16 cellular contexts compared by ENCODE assay signal in genomic region chr17:21652049-21652448, GRCh38. TPM values are rescaled to one million over a fixed set of nuclear protein-coding genes. Genes with fewer than 3 reads are reported as not detected.
"Had no signal": no experiment of that assay in that cellular context is flagged by ENCODE, and none has a peak within 500 bp of the region (broad histone marks: within the 10 kb centered on the region; RNA-seq: fewer than 3 reads in every experiment).

No MANE protein-coding gene starts in this region.

RNA-seq across cellular contexts. Expression of gene KCNJ18, which starts 40.3 kb away (rescaled TPM):
- total RNA-seq: natural killer cell treated with Interleukin-12 subunit alpha and Interleukin-12 subunit beta and Interleukin-15 and Interleukin-18, amount 100 ng/mL, for 72 hours; neural crest cell; omental fat pad; osteocyte; pancreas; posterior vena cava; prostate gland; pulmonary artery endothelial cell; right atrium auricular region; sciatic nerve; smooth muscle cell; spleen; transverse colon; upper lobe of right lung; urinary bladder; uterus had no signal
